In genomic region chrX:31232506-31232905, GRCh38 we compare ENCODE assay signal across 29 cellular contexts.
DNase-seq lines count a peak whose midpoint lies in the region; FAIRE-seq and TF ChIP-seq lines count a peak whose summit lies in the region.
"Had no signal": no experiment of that assay in that cellular context is flagged by ENCODE, and none has a peak within 500 bp of the region (broad histone marks: within the 10 kb centered on the region; RNA-seq: fewer than 3 reads in every experiment).

No MANE protein-coding gene starts in this region.

- peaks cover 4% of the 10 kb centered on the region for H3K79me2 ChIP-seq in neural progenitor cell (ENCODE audit: low read depth)

- TF ChIP-seq CTCF in neural progenitor cell (IDR thresholded peaks at IDR 0.05), result no peak
- no peak for TF ChIP-seq CTCF in RWPE1 (conservative IDR thresholded peaks at IDR 0.05; ENCODE audit: low read depth)

- peaks cover 5% of the 10 kb centered on the region for H3K36me3 Mint-ChIP-seq in neural progenitor cell
- no peaks in the 10 kb centered on the region for H3K36me3 Mint-ChIP-seq in activated T-helper 2 cell treated with anti-CD3 and anti-CD28 coated beads, Interferon-gamma antibody, Interleukin-2, Interleukin-4, amounts not matched to agents 10 μg/mL and 5 μg/mL and 100 μg/mL, durations not matched to agents 14 hours and 24 hours and 36 hours (ENCODE audit: low read depth)
- H3K36me3 Mint-ChIP-seq: natural killer cell treated with Interleukin-12 subunit alpha and Interleukin-12 subunit beta and Interleukin-15 and Interleukin-18, amount 100 ng/mL, for 72 hours had no signal

- intact Hi-C loops in activated T-helper 2 cell treated with anti-CD3 and anti-CD28 coated beads, Interferon-gamma antibody, Interleukin-2, Interleukin-4, amounts not matched to agents 10 μg/mL and 5 μg/mL and 100 μg/mL, durations not matched to agents 14 hours and 24 hours and 36 hours (cut with micrococcal nuclease), result no loop called here

- H3K4me3 ChIP-seq in neural progenitor cell, result peak overlapping the region; percentile 9
- H3K4me3 ChIP-seq: ascending aorta; BLaER1 treated with 17β-estradiol and CSF1 and Interleukin-3, amounts not matched to agents 10 nM and 100 nM; cardiac muscle cell; sigmoid colon; SJSA1; thyroid gland; vagina had no signal

- H3K9me3 Mint-ChIP-seq in neural progenitor cell, result peaks cover 3% of the 10 kb centered on the region
- no peaks in the 10 kb centered on the region for H3K9me3 Mint-ChIP-seq in activated T-helper 2 cell treated with anti-CD3 and anti-CD28 coated beads, Interferon-gamma antibody, Interleukin-2, Interleukin-4, amounts not matched to agents 10 μg/mL and 5 μg/mL and 100 μg/mL, durations not matched to agents 14 hours and 24 hours and 36 hours
- H3K9me3 Mint-ChIP-seq: activated T-cell treated with anti-CD3 and anti-CD28 coated beads, Interleukin-2, amount 50 U/mL, for 4 hours had no signal

- no peak overlapping the region for H3K4me3 Mint-ChIP-seq in neural progenitor cell
- no peak overlapping the region for H3K4me3 Mint-ChIP-seq in activated T-helper 2 cell treated with anti-CD3 and anti-CD28 coated beads, Interferon-gamma antibody, Interleukin-2, Interleukin-4, amounts not matched to agents 10 μg/mL and 5 μg/mL and 100 μg/mL, durations not matched to agents 14 hours and 24 hours and 36 hours (ENCODE audit: low read depth)
- H3K4me3 Mint-ChIP-seq: activated T-cell treated with anti-CD3 and anti-CD28 coated beads, Interleukin-2, amount 50 U/mL, for 4 hours; natural killer cell treated with Interleukin-12 subunit alpha and Interleukin-12 subunit beta and Interleukin-15 and Interleukin-18, amount 100 ng/mL, for 72 hours had no signal

- no peak for TF ChIP-seq POLR2A in GM12891 (IDR thresholded peaks at IDR 0.05; ENCODE audit: low read depth, low read length)

- H3K4me1 Mint-ChIP-seq in neural progenitor cell, result peaks cover 21% of the 10 kb centered on the region
- no peaks in the 10 kb centered on the region for H3K4me1 Mint-ChIP-seq in activated T-helper 2 cell treated with anti-CD3 and anti-CD28 coated beads, Interferon-gamma antibody, Interleukin-2, Interleukin-4, amounts not matched to agents 10 μg/mL and 5 μg/mL and 100 μg/mL, durations not matched to agents 14 hours and 24 hours and 36 hours (ENCODE audit: low read depth)

- H4K20me1 ChIP-seq in neural progenitor cell (ENCODE audit: low read depth), result no peaks in the 10 kb centered on the region
- H4K20me1 ChIP-seq: BLaER1 treated with 17β-estradiol and CSF1 and Interleukin-3, amounts not matched to agents 10 nM and 100 nM had no signal

- peak overlapping the region; percentile 74 for H3K27ac ChIP-seq in neural progenitor cell
- H3K27ac ChIP-seq in RWPE1, result no peak overlapping the region
- H3K27ac ChIP-seq: ascending aorta; BLaER1 treated with 17β-estradiol and CSF1 and Interleukin-3, amounts not matched to agents 10 nM and 100 nM; cardiac muscle cell; sigmoid colon; SJSA1; thyroid gland; vagina had no signal

- peaks cover 31% of the 10 kb centered on the region for H3F3A ChIP-seq in neural progenitor cell (ENCODE audit: low read depth)

- POLR2A ChIA-PET in RWPE1 (lab: Yijun Ruan, JAX; ENCODE audit: low non-redundant PET), result no interaction called here

- H3K9ac ChIP-seq in neural progenitor cell, result no peak overlapping the region
- H3K9ac ChIP-seq: BLaER1 treated with 17β-estradiol and CSF1 and Interleukin-3, amounts not matched to agents 10 nM and 100 nM had no signal

- peak overlapping the region; percentile 42 for H3K4me2 ChIP-seq in neural progenitor cell
- H3K4me2 ChIP-seq: BLaER1 treated with 17β-estradiol and CSF1 and Interleukin-3, amounts not matched to agents 10 nM and 100 nM had no signal

- no peaks in the 10 kb centered on the region for H3K27me3 ChIP-seq in neural progenitor cell
- H3K27me3 ChIP-seq: ascending aorta, cardiac muscle cell, sigmoid colon, SJSA1, thyroid gland, vagina had no signal

- CTCF ChIA-PET in RWPE1 (lab: Yijun Ruan, JAX), result interaction anchor here (0.6 kb wide), 1 partner anchor 539 kb away, joined by 3 read pairs; no protein-coding TSS in a partner anchor

- DNase-seq in GM12891 (ENCODE audit: insufficient read length, low spot score) (no peak), NCI-H82 treated with DMSO at 0.1 percent for 48 hours (lab: John Stamatoyannopoulos, UW; ENCODE audit: unreplicated experiment) (peak; percentile 44), cerebellar cortex (ENCODE audit: low spot score) (peak; percentile 25), neural progenitor cell (ENCODE audit: low spot score) (peak; percentile 37), RWPE1 (ENCODE audit: low spot score) (no peak), 8988T (no peak)
- no peak for DNase-seq in activated T-helper 2 cell treated with anti-CD3 and anti-CD28 coated beads, Interferon-gamma antibody, Interleukin-2, Interleukin-4, amounts not matched to agents 10 μg/mL and 5 μg/mL and 100 μg/mL, durations not matched to agents 14 hours and 24 hours and 36 hours (ENCODE audit: low spot score)
- DNase-seq: activated gamma-delta T cell treated with Interleukin-2 at 50 U/mL for 16 hours; activated T-cell treated with anti-CD3 and anti-CD28 coated beads, Interleukin-2, amount 50 U/mL, for 4 hours; GDM1; glutamatergic neuron; H7; Kasumi-1; kidney glomerular epithelial cell; NCI-H1417; NCI-H2081; NCI-H345; NCI-H748 treated with DMSO at 0.1 percent for 48 hours; RPMI8226; sigmoid colon; stimulated activated CD4-positive, alpha-beta T cell treated with anti-CD3 and anti-CD28 coated beads, Interleukin-12 subunit alpha, Interleukin-12 subunit beta, amount 100 ng/mL, for 4 hours; stimulated activated CD4-positive, alpha-beta T cell treated with anti-CD3 and anti-CD28 coated beads, Interleukin-2, amount 100 ng/mL, for 48 hours; thyroid gland had no signal

- peaks cover 4% of the 10 kb centered on the region for H3K27me3 Mint-ChIP-seq in neural progenitor cell (ENCODE audit: insufficient read depth, low read depth)
- H3K27me3 Mint-ChIP-seq in activated T-helper 2 cell treated with anti-CD3 and anti-CD28 coated beads, Interferon-gamma antibody, Interleukin-2, Interleukin-4, amounts not matched to agents 10 μg/mL and 5 μg/mL and 100 μg/mL, durations not matched to agents 14 hours and 24 hours and 36 hours (ENCODE audit: low read depth), result peaks cover 2% of the 10 kb centered on the region

- peak; percentile 43 for FAIRE-seq in GM12891 (lab: Jason Lieb, UNC)

- H3K9me3 ChIP-seq in neural progenitor cell (ENCODE audit: low read depth), result no peaks in the 10 kb centered on the region
- H3K9me3 ChIP-seq: ascending aorta, sigmoid colon, SJSA1, thyroid gland, vagina had no signal

- no peak overlapping the region for H2AFZ ChIP-seq in neural progenitor cell (replicated peaks)

- peaks cover 30% of the 10 kb centered on the region for H3K4me1 ChIP-seq in neural progenitor cell
- H3K4me1 ChIP-seq: ascending aorta, SJSA1, thyroid gland, vagina had no signal

- H3K27ac Mint-ChIP-seq in neural progenitor cell, result no peak overlapping the region
- no peak overlapping the region for H3K27ac Mint-ChIP-seq in activated T-helper 2 cell treated with anti-CD3 and anti-CD28 coated beads, Interferon-gamma antibody, Interleukin-2, Interleukin-4, amounts not matched to agents 10 μg/mL and 5 μg/mL and 100 μg/mL, durations not matched to agents 14 hours and 24 hours and 36 hours
- H3K27ac Mint-ChIP-seq: natural killer cell treated with Interleukin-12 subunit alpha and Interleukin-12 subunit beta and Interleukin-15 and Interleukin-18, amount 100 ng/mL, for 72 hours had no signal

- H3K36me3 ChIP-seq in neural progenitor cell, result no peaks in the 10 kb centered on the region
- H3K36me3 ChIP-seq: ascending aorta; BLaER1 treated with 17β-estradiol and CSF1 and Interleukin-3, amounts not matched to agents 10 nM and 100 nM; cardiac muscle cell; sigmoid colon; SJSA1; thyroid gland; vagina had no signal

TF ChIP-seq in GM12891, 5 proteins besides CTCF, POLR2A, EP300 and RAD21:
- TF ChIP-seq TAF1 (IDR thresholded peaks at IDR 0.05; ENCODE audit: low read depth, low read length) (no peak), POLR2AphosphoS5 (IDR thresholded peaks at IDR 0.05; ENCODE audit: low read depth, low read length) (no peak), PAX5 (IDR thresholded peaks at IDR 0.05; ENCODE audit: insufficient read depth, low read length, severe bottlenecking) (no peak), SPI1 (IDR thresholded peaks at IDR 0.05; ENCODE audit: low read depth, low read length) (no peak), POU2F2 (IDR thresholded peaks at IDR 0.05; ENCODE audit: low read depth, low read length) (no peak)
TF ChIP-seq in GM12891: peak in this region for 0.

Comparison
In these comparisons a context has a peak if more than half of its experiments do, and no peak if none do; other contexts are left out.
1. DNase-seq: peak in NCI-H82 treated with DMSO at 0.1 percent for 48 hours (single experiment), cerebellar cortex (single experiment) and neural progenitor cell (single experiment); none in GM12891 (single experiment), RWPE1 (single experiment), activated T-helper 2 cell treated with anti-CD3 and anti-CD28 coated beads, Interferon-gamma antibody, Interleukin-2, Interleukin-4, amounts not matched to agents 10 μg/mL and 5 μg/mL and 100 μg/mL, durations not matched to agents 14 hours and 24 hours and 36 hours (single experiment) and 8988T (single experiment).